9 cellular contexts compared by ENCODE assay signal in the genomic region with DNA sequence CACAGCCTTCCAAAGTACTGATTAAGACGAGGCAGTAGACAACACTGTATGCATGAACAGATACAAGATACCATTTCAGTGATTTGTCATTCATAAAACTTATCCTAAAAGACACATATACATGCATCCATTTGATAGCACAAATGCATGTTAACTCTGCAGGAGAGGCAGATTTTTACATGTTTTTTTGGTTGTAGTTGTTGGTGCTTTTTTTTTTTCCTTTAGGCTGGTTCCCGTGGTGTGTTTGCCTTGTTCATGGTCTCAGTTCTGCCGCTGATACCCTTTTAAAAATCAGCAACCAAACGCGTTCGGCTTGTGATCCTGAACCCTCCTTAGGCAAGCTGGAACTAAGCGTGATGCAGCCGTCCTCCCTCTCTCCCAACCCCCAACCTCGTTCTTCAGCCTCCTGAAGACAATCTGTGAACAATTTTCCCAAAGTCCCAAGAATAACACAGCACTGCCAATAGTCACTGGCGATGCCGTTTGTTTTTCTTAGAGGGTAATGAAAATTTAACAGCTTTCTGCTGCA. TPM values are rescaled to one million over a fixed set of nuclear protein-coding genes. Genes with fewer than 3 reads are reported as not detected.
DNase-seq lines count a peak whose midpoint lies in the region; ATAC-seq and TF ChIP-seq lines count a peak whose summit lies in the region.
"Had no signal": no experiment of that assay in that cellular context is flagged by ENCODE, and none has a peak within 500 bp of the region (broad histone marks: within the 10 kb centered on the region; RNA-seq: fewer than 3 reads in every experiment).

No MANE protein-coding gene starts in this region.

- H3K4me3 ChIP-seq in brain microvascular endothelial cell (ENCODE audit: low read depth, low read length) (peak overlapping the region; percentile 85), lower lobe of right lung (peak overlapping the region; percentile 82), tibial artery (peak overlapping the region; percentile 70 to 74)

- no peaks in the 10 kb centered on the region for H3K9me3 Mint-ChIP-seq in activated CD4-positive, alpha-beta T cell treated with anti-CD3 and anti-CD28 coated beads, Interleukin-2, amount 10 ng/mL, durations not matched to agents 7 days and 5 days

- H3K27ac ChIP-seq in brain microvascular endothelial cell (no peak overlapping the region), lower lobe of right lung (peak overlapping the region; percentile 82), tibial artery (peak overlapping the region in 1 of 2 donors; percentile 54)

- no peak for TF ChIP-seq CTCF in brain microvascular endothelial cell (IDR thresholded peaks at IDR 0.05; ENCODE audit: low read depth, low read length, missing control alignments)
- no peak for TF ChIP-seq CTCF in lower lobe of right lung (IDR thresholded peaks at IDR 0.05)
- TF ChIP-seq CTCF in tibial artery (IDR thresholded peaks at IDR 0.05), result no peak

- no peak overlapping the region for H3K27ac Mint-ChIP-seq in activated CD4-positive, alpha-beta T cell treated with anti-CD3 and anti-CD28 coated beads, Interleukin-2, amount 10 ng/mL, durations not matched to agents 7 days and 5 days

- H3K9me3 ChIP-seq in lower lobe of right lung (no peaks in the 10 kb centered on the region), tibial artery (no peaks in the 10 kb centered on the region)

- H3K36me3 Mint-ChIP-seq in activated CD4-positive, alpha-beta T cell treated with anti-CD3 and anti-CD28 coated beads, Interleukin-2, amount 10 ng/mL, durations not matched to agents 7 days and 5 days (ENCODE audit: low read depth), result no peaks in the 10 kb centered on the region

- H3K4me1 Mint-ChIP-seq in activated CD4-positive, alpha-beta T cell treated with anti-CD3 and anti-CD28 coated beads, Interleukin-2, amount 10 ng/mL, durations not matched to agents 7 days and 5 days, result peaks cover 15% of the 10 kb centered on the region

- POLR2A ChIA-PET in activated CD4-positive, alpha-beta T cell treated with anti-CD3 and anti-CD28 coated beads, Interleukin-2, amount 10 ng/mL, durations not matched to agents 7 days and 5 days (lab: Charles Lee), result no interaction called here

- H3K36me3 ChIP-seq in brain microvascular endothelial cell (replicated peaks) (no peaks in the 10 kb centered on the region), lower lobe of right lung (no peaks in the 10 kb centered on the region), tibial artery (no peaks in the 10 kb centered on the region)

- peak overlapping the region; percentile 63 for H3K4me3 Mint-ChIP-seq in activated CD4-positive, alpha-beta T cell treated with anti-CD3 and anti-CD28 coated beads, Interleukin-2, amount 10 ng/mL, durations not matched to agents 7 days and 5 days

- in situ Hi-C loops in brain microvascular endothelial cell (cut with HindIII; ENCODE audit: low pct_ligation_motif_present, low sequenced_read_pairs), result no loop called here

- CTCF ChIA-PET in activated CD4-positive, alpha-beta T cell treated with anti-CD3 and anti-CD28 coated beads, Interleukin-2, amount 10 ng/mL, durations not matched to agents 7 days and 5 days (lab: Charles Lee), result no interaction called here

- no peak for DNase-seq in activated CD4-positive, alpha-beta T cell treated with anti-CD3 and anti-CD28 coated beads, Interleukin-2, amount 10 ng/mL, durations not matched to agents 7 days and 5 days
- no peak for DNase-seq in activated CD4-positive, alpha-beta T cell treated with anti-CD3 and anti-CD28 coated beads for 4 hours
- no peak for DNase-seq in brain microvascular endothelial cell
- DNase-seq in lower lobe of right lung, result no peak
- no peak for DNase-seq in tibial artery
- DNase-seq in T-helper 9 cell, result no peak
- DNase-seq in MV-4-11 (lab: John Stamatoyannopoulos, UW), result no peak
- DNase-seq: DND-41 had no signal

- H3K27me3 ChIP-seq in brain microvascular endothelial cell (replicated peaks), result peaks cover 4% of the 10 kb centered on the region
- H3K27me3 ChIP-seq in lower lobe of right lung (ENCODE audit: low read depth), result peaks cover 3% of the 10 kb centered on the region
- no peaks in the 10 kb centered on the region for H3K27me3 ChIP-seq in tibial artery

- intact Hi-C loops in lower lobe of right lung (cut with DNase I) (no loop called here), tibial artery (cut with DNase I; ENCODE audit: low total_unique reads) (no loop called here)

- H3K4me1 ChIP-seq in lower lobe of right lung (peaks cover 33% of the 10 kb centered on the region), tibial artery (peaks cover 0 to 51% (median 27%) of the 10 kb centered on the region in 4 donors)

- peaks cover 60% of the 10 kb centered on the region for H3K27me3 Mint-ChIP-seq in activated CD4-positive, alpha-beta T cell treated with anti-CD3 and anti-CD28 coated beads, Interleukin-2, amount 10 ng/mL, durations not matched to agents 7 days and 5 days

- ATAC-seq in lower lobe of right lung (no peak), GM18907 (IDR thresholded peaks at IDR 0.05; ENCODE audit: unreplicated experiment) (no peak)

RNA-seq across cellular contexts. Expression of a gene that starts 1.2 kb away (rescaled TPM):
- under 1 TPM; 0.15 TPM for total RNA-seq in activated CD4-positive, alpha-beta T cell treated with anti-CD3 and anti-CD28 coated beads, Interleukin-2, amount 10 ng/mL, durations not matched to agents 7 days and 5 days
- total RNA-seq in lower lobe of right lung, result 18.8 TPM

Comparison
In these comparisons a context has a peak if more than half of its experiments do, and no peak if none do; other contexts are left out.
1. RNA of a gene that starts 1.2 kb away (total RNA-seq): 18.8 TPM in lower lobe of right lung (single experiment); 0.15 TPM in activated CD4-positive, alpha-beta T cell treated with anti-CD3 and anti-CD28 coated beads, Interleukin-2, amount 10 ng/mL, durations not matched to agents 7 days and 5 days; every median in the first group is over 10 times any median in the second.
2. Peak in every context shown above with its lines, with median percentiles within 50 percentile points of each other: H3K4me3 ChIP-seq.